Comparison of ENCODE assay signal across 27 cellular contexts in the genomic region with DNA sequence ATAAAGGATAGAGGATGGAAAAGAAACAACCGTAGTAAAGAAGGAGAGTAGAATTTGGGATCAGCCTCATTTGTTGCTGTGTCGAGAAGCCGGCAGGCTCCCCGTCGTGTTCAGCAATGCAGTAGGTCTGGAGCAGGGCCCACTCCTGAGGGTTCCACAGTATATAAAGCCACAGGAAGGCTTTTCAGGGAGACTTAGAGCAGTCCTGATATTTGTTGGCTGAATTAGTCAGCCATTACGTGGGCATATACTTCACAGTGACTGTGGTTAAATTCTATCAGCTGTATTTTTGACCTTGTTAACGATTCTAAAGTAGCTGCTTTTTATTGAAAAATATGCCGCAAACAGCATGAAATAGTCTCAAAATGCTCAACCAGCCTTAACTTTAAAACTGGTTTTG.
"Had no signal": no experiment of that assay in that cellular context is flagged by ENCODE, and none has a peak within 500 bp of the region (broad histone marks: within the 10 kb centered on the region; RNA-seq: fewer than 3 reads in every experiment).

No MANE protein-coding gene starts in this region.

- H3K27me3 ChIP-seq: ascending aorta, Peyer's patch, SJCRH30 had no signal

- DNase-seq: activated CD4-positive, alpha-beta T cell treated with anti-CD3 and anti-CD28 coated beads for 4 hours; activated CD8-positive, alpha-beta memory T cell treated with anti-CD3 and anti-CD28 coated beads, Interleukin-2, amount 50 U/mL, for 48 hours; activated CD8-positive, alpha-beta T cell treated with anti-CD3 and anti-CD28 coated beads, Interleukin-2, amount 10 ng/mL, durations not matched to agents 7 days and 5 days; activated naive CD4-positive, alpha-beta T cell; activated naive CD8-positive, alpha-beta T cell treated with anti-CD3 and anti-CD28 coated beads, Interleukin-2, amount 50 U/mL, for 24 hours; activated T-cell treated with anti-CD3 and anti-CD28 coated beads, Interleukin-2, amount 50 U/mL, for 1 hour; amniotic stem cell; Karpas-422; NCI-H1048; NCI-H1417; NCI-H1930; NCI-H2171; NCI-H226; NCI-H69; NK-92 treated with Interleukin-12 subunit alpha and Interleukin-12 subunit beta, amount 100 ng/mL, for 24 hours; OCI-M1; Peyer's patch; Right ventricle myocardium superior; SJCRH30; SK-N-SH; T-helper 1 cell; WERI-Rb-1 had no signal

- H3K9ac ChIP-seq: SK-N-SH had no signal

- ATAC-seq: activated CD4-positive, CD25-positive, alpha-beta regulatory T cell treated with anti-CD3 and anti-CD28 coated beads, Interleukin-2, amount 50 U/mL, for 24 hours; activated CD8-positive, alpha-beta T cell treated with anti-CD3 and anti-CD28 coated beads, Interleukin-2, amount 10 ng/mL, durations not matched to agents 7 days and 5 days; activated naive CD4-positive, alpha-beta T cell treated with anti-CD3 and anti-CD28 coated beads, Interleukin-2, amount 50 U/mL, for 72 hours; activated naive CD8-positive, alpha-beta T cell treated with anti-CD3 and anti-CD28 coated beads, Interleukin-2, amount 50 U/mL, for 24 hours; K562 had no signal

- H3K4me1 ChIP-seq: Peyer's patch had no signal

- H3K9me3 ChIP-seq: ascending aorta, Peyer's patch, SJCRH30, SK-N-SH had no signal

- H3K27ac ChIP-seq: RWPE1, SJCRH30, WERI-Rb-1 had no signal

- H3K4me3 ChIP-seq: ascending aorta, K562, Peyer's patch, SJCRH30 had no signal

- H3K36me3 ChIP-seq: SJCRH30, WERI-Rb-1 had no signal
